Comparison of ENCODE assay signal across 17 cellular contexts in genomic region chr12:62711626-62712305, GRCh38.
DNase-seq lines count a peak whose midpoint lies in the region; TF ChIP-seq lines count a peak whose summit lies in the region.
"Had no signal": no experiment of that assay in that cellular context is flagged by ENCODE, and none has a peak within 500 bp of the region (broad histone marks: within the 10 kb centered on the region; RNA-seq: fewer than 3 reads in every experiment).

No MANE protein-coding gene starts in this region.

- H3K4me1 ChIP-seq in ascending aorta = no peaks in the 10 kb centered on the region

- no peaks in the 10 kb centered on the region for H3K9me3 ChIP-seq in ascending aorta

- H3K4me1 Mint-ChIP-seq in nephron = peaks cover 55% of the 10 kb centered on the region
- no peaks in the 10 kb centered on the region for H3K4me1 Mint-ChIP-seq in activated T-helper 1 cell treated with anti-CD3 and anti-CD28 coated beads, Interleukin-12 subunit alpha, Interleukin-12 subunit beta, Interleukin-2, Interleukin-4 antibody, amounts not matched to agents 30 ng/mL and 10 ng/mL and 1 ng/mL, durations not matched to agents 14 hours and 24 hours and 36 hours (ENCODE audit: low read depth)
- H3K4me1 Mint-ChIP-seq: naive thymus-derived CD8-positive, alpha-beta T cell; T-helper 17 cell had no signal

- H3K36me3 ChIP-seq in ascending aorta = no peaks in the 10 kb centered on the region
- H3K36me3 ChIP-seq: cardiac muscle cell had no signal

- H3K4me3 Mint-ChIP-seq in nephron = peak overlapping the region in 1 of 3 experiments; percentile 47
- no peak overlapping the region for H3K4me3 Mint-ChIP-seq in activated T-helper 1 cell treated with anti-CD3 and anti-CD28 coated beads, Interleukin-12 subunit alpha, Interleukin-12 subunit beta, Interleukin-2, Interleukin-4 antibody, amounts not matched to agents 30 ng/mL and 10 ng/mL and 1 ng/mL, durations not matched to agents 14 hours and 24 hours and 36 hours
- H3K4me3 Mint-ChIP-seq: effector memory CD8-positive, alpha-beta T cell; naive thymus-derived CD8-positive, alpha-beta T cell; T-helper 17 cell had no signal

- no peak overlapping the region for H3K4me3 ChIP-seq in astrocyte of the spinal cord (ENCODE audit: low read depth, low read length)
- H3K4me3 ChIP-seq in ascending aorta = no peak overlapping the region
- H3K4me3 ChIP-seq: cardiac muscle cell had no signal

- H3K9me3 Mint-ChIP-seq in nephron = no peaks in the 10 kb centered on the region
- H3K9me3 Mint-ChIP-seq in activated T-helper 1 cell treated with anti-CD3 and anti-CD28 coated beads, Interleukin-12 subunit alpha, Interleukin-12 subunit beta, Interleukin-2, Interleukin-4 antibody, amounts not matched to agents 30 ng/mL and 10 ng/mL and 1 ng/mL, durations not matched to agents 14 hours and 24 hours and 36 hours = no peaks in the 10 kb centered on the region
- H3K9me3 Mint-ChIP-seq: effector memory CD8-positive, alpha-beta T cell; naive thymus-derived CD8-positive, alpha-beta T cell had no signal

- in situ Hi-C loops in astrocyte of the spinal cord (cut with HindIII; ENCODE audit: low sequenced_read_pairs) = no loop called here

- no peaks in the 10 kb centered on the region for H3K27me3 Mint-ChIP-seq in nephron (ENCODE audit: low read depth)
- peaks cover 12% of the 10 kb centered on the region for H3K27me3 Mint-ChIP-seq in activated T-helper 1 cell treated with anti-CD3 and anti-CD28 coated beads, Interleukin-12 subunit alpha, Interleukin-12 subunit beta, Interleukin-2, Interleukin-4 antibody, amounts not matched to agents 30 ng/mL and 10 ng/mL and 1 ng/mL, durations not matched to agents 14 hours and 24 hours and 36 hours (ENCODE audit: insufficient read depth)

- peak; percentile 80 for DNase-seq in ELF-1 (ENCODE audit: low read depth, low spot score)
- DNase-seq in NCI-H2227 (lab: John Stamatoyannopoulos, UW; ENCODE audit: unreplicated experiment) = peak; percentile 42
- peak; percentile 37 for DNase-seq in astrocyte of the spinal cord (ENCODE audit: low read depth, low spot score)
- DNase-seq in NAMALWA (ENCODE audit: low spot score) = no peak
- no peak for DNase-seq in activated CD4-positive, CD25-positive, alpha-beta regulatory T cell treated with anti-CD3 and anti-CD28 coated beads, Interleukin-2, amount 50 U/mL, for 72 hours
- DNase-seq in ascending aorta (ENCODE audit: low spot score in 2 of 2) = no peak
- DNase-seq in activated T-helper 1 cell treated with anti-CD3 and anti-CD28 coated beads, Interleukin-12 subunit alpha, Interleukin-12 subunit beta, Interleukin-2, Interleukin-4 antibody, amounts not matched to agents 30 ng/mL and 10 ng/mL and 1 ng/mL, durations not matched to agents 14 hours and 24 hours and 36 hours (ENCODE audit: low spot score) = no peak
- DNase-seq: activated CD4-positive, alpha-beta T cell treated with anti-CD3 and anti-CD28 coated beads for 4 hours; activated naive CD4-positive, alpha-beta T cell treated with anti-CD3 and anti-CD28 coated beads, Interleukin-2, amount 50 U/mL, for 16 hours; effector memory CD8-positive, alpha-beta T cell; naive thymus-derived CD8-positive, alpha-beta T cell; NCI-H1436; NCI-H774; T-helper 17 cell had no signal

- H3K27me3 ChIP-seq in ascending aorta = no peaks in the 10 kb centered on the region
- H3K27me3 ChIP-seq: cardiac muscle cell had no signal

- intact Hi-C loops in ascending aorta (cut with DNase I) = no loop called here
- intact Hi-C loops in activated T-helper 1 cell treated with anti-CD3 and anti-CD28 coated beads, Interleukin-12 subunit alpha, Interleukin-12 subunit beta, Interleukin-2, Interleukin-4 antibody, amounts not matched to agents 30 ng/mL and 10 ng/mL and 1 ng/mL, durations not matched to agents 14 hours and 24 hours and 36 hours (cut with micrococcal nuclease) = no loop called here

- H3K36me3 Mint-ChIP-seq in nephron (ENCODE audit: low read depth) = peaks cover 4% of the 10 kb centered on the region
- no peaks in the 10 kb centered on the region for H3K36me3 Mint-ChIP-seq in activated T-helper 1 cell treated with anti-CD3 and anti-CD28 coated beads, Interleukin-12 subunit alpha, Interleukin-12 subunit beta, Interleukin-2, Interleukin-4 antibody, amounts not matched to agents 30 ng/mL and 10 ng/mL and 1 ng/mL, durations not matched to agents 14 hours and 24 hours and 36 hours (ENCODE audit: low read depth)
- H3K36me3 Mint-ChIP-seq: naive thymus-derived CD8-positive, alpha-beta T cell had no signal

- peak overlapping the region; percentile 73 to 87 (median 85) for H3K27ac Mint-ChIP-seq in nephron
- H3K27ac Mint-ChIP-seq in activated T-helper 1 cell treated with anti-CD3 and anti-CD28 coated beads, Interleukin-12 subunit alpha, Interleukin-12 subunit beta, Interleukin-2, Interleukin-4 antibody, amounts not matched to agents 30 ng/mL and 10 ng/mL and 1 ng/mL, durations not matched to agents 14 hours and 24 hours and 36 hours = no peak overlapping the region
- H3K27ac Mint-ChIP-seq: effector memory CD8-positive, alpha-beta T cell; naive thymus-derived CD8-positive, alpha-beta T cell; T-helper 17 cell had no signal

- no peak for TF ChIP-seq CTCF in astrocyte of the spinal cord (IDR thresholded peaks at IDR 0.05; ENCODE audit: low read depth, low read length)
- TF ChIP-seq CTCF in nephron (IDR thresholded peaks at IDR 0.05; ENCODE audit: unreplicated experiment in 3 of 3) = no peak
- no peak for TF ChIP-seq CTCF in ascending aorta (IDR thresholded peaks at IDR 0.05)

- H3K27ac ChIP-seq in ascending aorta = no peak overlapping the region
- H3K27ac ChIP-seq: cardiac muscle cell, RWPE1 had no signal

Comparison
In these comparisons a context has a peak if more than half of its experiments do, and no peak if none do; other contexts are left out.
1. DNase-seq: peak in ELF-1 (single experiment), NCI-H2227 (single experiment) and astrocyte of the spinal cord (single experiment); none in NAMALWA (single experiment), activated CD4-positive, CD25-positive, alpha-beta regulatory T cell treated with anti-CD3 and anti-CD28 coated beads, Interleukin-2, amount 50 U/mL, for 72 hours (single experiment), ascending aorta (0 of 2) and activated T-helper 1 cell treated with anti-CD3 and anti-CD28 coated beads, Interleukin-12 subunit alpha, Interleukin-12 subunit beta, Interleukin-2, Interleukin-4 antibody, amounts not matched to agents 30 ng/mL and 10 ng/mL and 1 ng/mL, durations not matched to agents 14 hours and 24 hours and 36 hours (single experiment).